ENCODE assay signal across 18 cellular contexts in the genomic region with DNA sequence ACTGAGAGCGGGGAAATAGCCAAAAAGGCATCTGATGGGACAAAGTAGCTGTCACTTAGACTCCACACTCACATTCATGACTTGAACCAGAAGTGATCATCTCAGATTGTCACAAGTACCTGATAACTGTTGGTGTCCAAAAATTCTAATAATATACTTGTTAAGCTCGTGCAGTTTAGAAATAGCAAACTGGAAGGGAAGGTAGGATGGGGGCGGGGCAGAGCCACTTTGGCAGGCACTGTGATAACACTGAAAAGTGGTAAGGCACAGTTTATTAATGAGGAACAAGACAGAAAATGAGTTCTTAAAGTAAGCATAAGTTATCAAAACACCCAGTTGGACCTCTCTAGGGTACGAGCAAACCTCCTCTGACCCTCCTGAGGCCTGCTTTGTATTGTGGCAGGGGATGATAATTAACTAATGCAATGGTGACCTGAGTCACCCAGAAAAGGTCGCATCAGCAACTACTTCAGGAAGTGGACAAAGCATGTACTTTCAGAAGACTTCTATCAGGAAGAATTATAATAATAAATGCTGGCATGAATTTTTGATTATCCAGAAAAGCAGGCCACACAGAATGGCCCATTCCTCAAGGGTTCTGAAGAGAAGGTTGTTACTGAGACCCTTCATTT. TPM values are rescaled to one million over a fixed set of nuclear protein-coding genes. Genes with fewer than 3 reads are reported as not detected.
DNase-seq lines count a peak whose midpoint lies in the region; ATAC-seq and TF ChIP-seq lines count a peak whose summit lies in the region.
"Had no signal": no experiment of that assay in that cellular context is flagged by ENCODE, and none has a peak within 500 bp of the region (broad histone marks: within the 10 kb centered on the region; RNA-seq: fewer than 3 reads in every experiment).

No MANE protein-coding gene starts in this region.

- H3K4me1 Mint-ChIP-seq in chondrocyte (ENCODE audit: low read depth) = peaks cover 40% of the 10 kb centered on the region
- H3K4me1 Mint-ChIP-seq: CD4-positive, alpha-beta memory T cell had no signal

- 41 to 43% methylated on average over 5 of the region's 5 CpGs for WGBS in aorta, 2 donors

- H3K27ac Mint-ChIP-seq in chondrocyte (ENCODE audit: unreplicated experiment) = peak overlapping the region; percentile 13

- no peaks in the 10 kb centered on the region for H3K9me3 Mint-ChIP-seq in chondrocyte (ENCODE audit: low read depth)
- H3K9me3 Mint-ChIP-seq: CD4-positive, alpha-beta memory T cell had no signal

- intact Hi-C loops in left ventricle myocardium inferior (cut with micrococcal nuclease) (no loop called here), aorta (cut with DNase I) (no loop called here)

- TF ChIP-seq CTCF in chondrocyte (IDR thresholded peaks at IDR 0.05) (no peak), left ventricle myocardium inferior (IDR thresholded peaks at IDR 0.05; ENCODE audit: borderline replicate concordance) (no peak)

- no peak for DNase-seq in chondrocyte (ENCODE audit: low spot score)
- DNase-seq in left ventricle myocardium inferior = peak; percentile 66
- DNase-seq in renal cortical epithelial cell (ENCODE audit: low read depth) = peak; percentile 43
- DNase-seq in aorta = peak in 1 of 2 donors; percentile 11
- DNase-seq in NCI-H1436 treated with DMSO at 0.1 percent for 48 hours (lab: John Stamatoyannopoulos, UW) = no peak
- DNase-seq: BE2C; CD4-positive, alpha-beta memory T cell; DND-41; GDM1; GOT3; NCI-H146; NCI-H2081 treated with DMSO at 0.1 percent for 48 hours; NCI-H69 had no signal

- peaks cover 25% of the 10 kb centered on the region for H3K27me3 Mint-ChIP-seq in chondrocyte (ENCODE audit: low read depth)

- no peaks in the 10 kb centered on the region for H3K36me3 ChIP-seq in left ventricle myocardium inferior
- H3K36me3 ChIP-seq in aorta (ENCODE audit: control insufficient read depth in 1 of 2, insufficient read depth in 2 of 2, low read length in 1 of 2) = no peaks in the 10 kb centered on the region
- H3K36me3 ChIP-seq: BE2C had no signal

- no peaks in the 10 kb centered on the region for H3K27me3 ChIP-seq in left ventricle myocardium inferior (ENCODE audit: low read depth)
- no peaks in the 10 kb centered on the region for H3K27me3 ChIP-seq in aorta (ENCODE audit: control insufficient read depth in 1 of 2, insufficient read depth in 2 of 2, low read length in 1 of 2)

- H3K9me3 ChIP-seq in left ventricle myocardium inferior (replicated peaks) (no peaks in the 10 kb centered on the region), aorta (ENCODE audit: control insufficient read depth, low read length) (no peaks in the 10 kb centered on the region)
- H3K9me3 ChIP-seq: BE2C had no signal

- no peak overlapping the region for H3K4me3 Mint-ChIP-seq in chondrocyte (ENCODE audit: unreplicated experiment)

- peaks cover 95% of the 10 kb centered on the region for H3K4me1 ChIP-seq in left ventricle myocardium inferior
- H3K4me1 ChIP-seq in aorta (ENCODE audit: control insufficient read depth in 1 of 2, insufficient read depth in 2 of 2, low read length in 2 of 2) = peaks cover 0 to 3% of the 10 kb centered on the region in 2 donors
- H3K4me1 ChIP-seq: BE2C had no signal

- no peaks in the 10 kb centered on the region for H3K36me3 Mint-ChIP-seq in chondrocyte (ENCODE audit: low read depth)
- H3K36me3 Mint-ChIP-seq: CD4-positive, alpha-beta memory T cell had no signal

- H3K27ac ChIP-seq in left ventricle myocardium inferior (replicated peaks) (peak overlapping the region; percentile 89), aorta (ENCODE audit: low read depth in 1 of 2, low read length in 2 of 2) (peak overlapping the region; percentile 38 to 65)
- H3K27ac ChIP-seq: HL-60 had no signal

- ATAC-seq in aorta (ENCODE audit: low FRiP score) (no peak), GM21360 (IDR thresholded peaks at IDR 0.05; ENCODE audit: unreplicated experiment) (no peak), GM18519 (IDR thresholded peaks at IDR 0.05; ENCODE audit: low FRiP score, unreplicated experiment) (no peak)
- ATAC-seq: K562, Panc1 had no signal

- peak overlapping the region; percentile 8 for H3K4me3 ChIP-seq in left ventricle myocardium inferior
- no peak overlapping the region for H3K4me3 ChIP-seq in aorta (ENCODE audit: low read length in 2 of 2)
- H3K4me3 ChIP-seq: K562 had no signal

RNA-seq across cellular contexts. Expression of gene ADCY5, which starts 54.4 kb away (rescaled TPM):
- total RNA-seq in chondrocyte (8.0 to 28.6 TPM (median 10.5 TPM) in 3 replicates), left ventricle myocardium inferior (249 TPM), renal cortical epithelial cell (0.52 and 0.99 TPM in 2 replicates), aorta (10 to 100 TPM; 65.5 to 72.7 TPM)
- polyA plus RNA-seq in aorta = 10 to 100 TPM in 1 of 2 donors, 1 to 10 TPM in 1; 6.6 to 16.3 TPM
- total RNA-seq: CD4-positive, alpha-beta memory T cell; K562 had no signal

Comparison
In these comparisons a context has a peak if more than half of its experiments do, and no peak if none do; other contexts are left out.
1. DNase-seq: peak in left ventricle myocardium inferior (single experiment) and renal cortical epithelial cell (single experiment); none in chondrocyte (single experiment) and NCI-H1436 treated with DMSO at 0.1 percent for 48 hours (single experiment).